9 cellular contexts compared by ENCODE assay signal in genomic region chr4:26985836-26986235, GRCh38.
DNase-seq lines count a peak whose midpoint lies in the region; ATAC-seq and FAIRE-seq lines count a peak whose summit lies in the region.
"Had no signal": no experiment of that assay in that cellular context is flagged by ENCODE, and none has a peak within 500 bp of the region (broad histone marks: within the 10 kb centered on the region; RNA-seq: fewer than 3 reads in every experiment).

No MANE protein-coding gene starts in this region.

- ATAC-seq in HG02973 (IDR thresholded peaks at IDR 0.05; ENCODE audit: unreplicated experiment): peak; percentile 82

- no peaks in the 10 kb centered on the region for H3K36me3 ChIP-seq in small intestine (ENCODE audit: control insufficient read depth in 2 of 2, insufficient read depth in 2 of 2, low read length in 2 of 2)

- DNase-seq in activated gamma-delta T cell treated with Interleukin-2 at 50 U/mL for 16 hours: peak; percentile 16
- DNase-seq in activated gamma-delta T cell (lab: John Stamatoyannopoulos, UW): no peak
- peak in 4 of 5 donors; percentile 7 to 67 (median 21) for DNase-seq in T-helper 1 cell
- peak; percentile 27 for DNase-seq in small intestine
- no peak for DNase-seq in NCI-H1105 treated with DMSO at 0.1 percent for 48 hours (lab: John Stamatoyannopoulos, UW)
- DNase-seq in G401 (ENCODE audit: low spot score): no peak
- no peak for DNase-seq in inferior parietal cortex (ENCODE audit: extremely low spot score)

- H3K27ac ChIP-seq in small intestine (ENCODE audit: low read depth in 1 of 2, low read length in 1 of 2): no peak overlapping the region

- FAIRE-seq in small intestine (lab: Jason Lieb, UNC): no peak
- FAIRE-seq: bronchial epithelial cell had no signal

- WGBS in small intestine, 3 donors: 14 to 30% (median 14%) methylated on average over 3 of the region's 3 CpGs

- H3K4me1 ChIP-seq in small intestine (ENCODE audit: control insufficient read depth in 2 of 2, insufficient read depth in 1 of 2, low read depth in 1 of 2, low read length in 1 of 2): no peaks in the 10 kb centered on the region

- H3K9me3 ChIP-seq in small intestine (ENCODE audit: control insufficient read depth, low read depth): no peaks in the 10 kb centered on the region

- in situ Hi-C loops in G401 (cut with HindIII; ENCODE audit: low sequenced_read_pairs): no loop called here

- H3K4me3 ChIP-seq in small intestine (ENCODE audit: low read depth in 1 of 2, low read length in 2 of 2): no peak overlapping the region

- no peaks in the 10 kb centered on the region for H3K27me3 ChIP-seq in small intestine (ENCODE audit: control insufficient read depth in 2 of 2, insufficient read depth in 2 of 2, low read length in 2 of 2)

Comparison
In these comparisons a context has a peak if more than half of its experiments do, and no peak if none do; other contexts are left out.
1. DNase-seq: peak in activated gamma-delta T cell treated with Interleukin-2 at 50 U/mL for 16 hours (single experiment), T-helper 1 cell (4 of 5) and small intestine (single experiment); none in activated gamma-delta T cell (single experiment), NCI-H1105 treated with DMSO at 0.1 percent for 48 hours (single experiment), G401 (single experiment) and inferior parietal cortex (single experiment).